3 cellular contexts compared by ENCODE assay signal in the genomic region with DNA sequence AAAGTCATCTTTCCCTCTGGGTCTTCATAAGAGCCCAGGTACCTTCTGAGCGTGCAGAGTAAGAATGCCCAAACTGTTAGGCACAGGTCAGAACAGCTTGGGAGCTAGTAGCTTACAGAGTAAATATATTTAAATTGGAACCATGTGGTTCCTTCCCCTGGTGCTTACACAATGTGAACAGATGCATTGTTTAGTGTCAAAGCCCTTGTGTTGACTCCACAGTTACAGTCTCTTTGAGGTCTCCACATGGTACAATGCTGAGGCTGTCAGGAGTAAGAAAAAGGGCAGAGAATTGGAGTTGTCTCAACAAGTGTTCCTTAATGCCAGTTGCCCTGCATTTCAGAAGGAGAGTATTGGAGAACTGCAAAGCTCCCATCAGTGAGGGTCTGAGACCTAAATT.
TF ChIP-seq lines count a peak whose summit lies in the region.

No MANE protein-coding gene starts in this region.

TF ChIP-seq in SK-N-SH treated with all-trans-retinoic acid at 6 μM for 48 hours, 23 proteins besides CTCF, POLR2A, EP300 and RAD21:
- TF ChIP-seq ZNF8 (CRISPR knock-in tag; IDR thresholded peaks at IDR 0.05) (no peak), ESRRG (CRISPR knock-in tag; IDR thresholded peaks at IDR 0.05) (no peak), CREB5 (CRISPR knock-in tag; IDR thresholded peaks at IDR 0.05; ENCODE audit: low read depth) (no peak), ZNF70 (CRISPR knock-in tag; IDR thresholded peaks at IDR 0.05) (no peak), ZFP30 (CRISPR knock-in tag; IDR thresholded peaks at IDR 0.05) (no peak), ZFP3 (CRISPR knock-in tag; IDR thresholded peaks at IDR 0.05) (no peak), RARB (CRISPR knock-in tag; IDR thresholded peaks at IDR 0.05) (no peak), POU6F1 (CRISPR knock-in tag; IDR thresholded peaks at IDR 0.05; ENCODE audit: borderline replicate concordance, low read depth) (no peak), TCF4 (CRISPR knock-in tag; IDR thresholded peaks at IDR 0.05; ENCODE audit: borderline replicate concordance) (no peak)
- TF ChIP-seq, protein P1, sequence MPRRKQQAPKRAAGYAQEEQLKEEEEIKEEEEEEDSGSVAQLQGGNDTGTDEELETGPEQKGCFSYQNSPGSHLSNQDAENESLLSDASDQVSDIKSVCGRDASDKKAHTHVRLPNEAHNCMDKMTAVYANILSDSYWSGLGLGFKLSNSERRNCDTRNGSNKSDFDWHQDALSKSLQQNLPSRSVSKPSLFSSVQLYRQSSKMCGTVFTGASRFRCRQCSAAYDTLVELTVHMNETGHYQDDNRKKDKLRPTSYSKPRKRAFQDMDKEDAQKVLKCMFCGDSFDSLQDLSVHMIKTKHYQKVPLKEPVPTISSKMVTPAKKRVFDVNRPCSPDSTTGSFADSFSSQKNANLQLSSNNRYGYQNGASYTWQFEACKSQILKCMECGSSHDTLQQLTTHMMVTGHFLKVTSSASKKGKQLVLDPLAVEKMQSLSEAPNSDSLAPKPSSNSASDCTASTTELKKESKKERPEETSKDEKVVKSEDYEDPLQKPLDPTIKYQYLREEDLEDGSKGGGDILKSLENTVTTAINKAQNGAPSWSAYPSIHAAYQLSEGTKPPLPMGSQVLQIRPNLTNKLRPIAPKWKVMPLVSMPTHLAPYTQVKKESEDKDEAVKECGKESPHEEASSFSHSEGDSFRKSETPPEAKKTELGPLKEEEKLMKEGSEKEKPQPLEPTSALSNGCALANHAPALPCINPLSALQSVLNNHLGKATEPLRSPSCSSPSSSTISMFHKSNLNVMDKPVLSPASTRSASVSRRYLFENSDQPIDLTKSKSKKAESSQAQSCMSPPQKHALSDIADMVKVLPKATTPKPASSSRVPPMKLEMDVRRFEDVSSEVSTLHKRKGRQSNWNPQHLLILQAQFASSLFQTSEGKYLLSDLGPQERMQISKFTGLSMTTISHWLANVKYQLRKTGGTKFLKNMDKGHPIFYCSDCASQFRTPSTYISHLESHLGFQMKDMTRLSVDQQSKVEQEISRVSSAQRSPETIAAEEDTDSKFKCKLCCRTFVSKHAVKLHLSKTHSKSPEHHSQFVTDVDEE (CRISPR knock-in tag; IDR thresholded peaks at IDR 0.05): no peak

TF ChIP-seq in SK-N-SH, 30 proteins besides CTCF, POLR2A, EP300 and RAD21:
- no peak for TF ChIP-seq MAX (IDR thresholded peaks at IDR 0.05; ENCODE audit: low read depth)
- TF ChIP-seq PBX3 (IDR thresholded peaks at IDR 0.05): no peak
- no peak for TF ChIP-seq EZH2phosphoT487 (IDR thresholded peaks at IDR 0.05; ENCODE audit: borderline replicate concordance, low read depth)
- no peak for TF ChIP-seq RFX5 (IDR thresholded peaks at IDR 0.05; ENCODE audit: low read length)
- TF ChIP-seq TEAD4 (IDR thresholded peaks at IDR 0.05; ENCODE audit: borderline replicate concordance, insufficient read depth): no peak

TF ChIP-seq in H1, 55 proteins besides CTCF, POLR2A, EP300 and RAD21:
- TF ChIP-seq MAX (IDR thresholded peaks at IDR 0.05) (peak; percentile 43; the same call in 1 of the 2 replicates), CEBPB (IDR thresholded peaks at IDR 0.05; ENCODE audit: low read depth, low read length) (0 out of 2 replicates have a peak, but pooled peaks have one; percentile 31), RFX5 (IDR thresholded peaks at IDR 0.05; ENCODE audit: borderline replicate concordance, low read depth, low read length) (no peak)
TF ChIP-seq in H1: peak in this region for 2.
